Comparison of ENCODE assay signal across 10 cellular contexts in the genomic region with DNA sequence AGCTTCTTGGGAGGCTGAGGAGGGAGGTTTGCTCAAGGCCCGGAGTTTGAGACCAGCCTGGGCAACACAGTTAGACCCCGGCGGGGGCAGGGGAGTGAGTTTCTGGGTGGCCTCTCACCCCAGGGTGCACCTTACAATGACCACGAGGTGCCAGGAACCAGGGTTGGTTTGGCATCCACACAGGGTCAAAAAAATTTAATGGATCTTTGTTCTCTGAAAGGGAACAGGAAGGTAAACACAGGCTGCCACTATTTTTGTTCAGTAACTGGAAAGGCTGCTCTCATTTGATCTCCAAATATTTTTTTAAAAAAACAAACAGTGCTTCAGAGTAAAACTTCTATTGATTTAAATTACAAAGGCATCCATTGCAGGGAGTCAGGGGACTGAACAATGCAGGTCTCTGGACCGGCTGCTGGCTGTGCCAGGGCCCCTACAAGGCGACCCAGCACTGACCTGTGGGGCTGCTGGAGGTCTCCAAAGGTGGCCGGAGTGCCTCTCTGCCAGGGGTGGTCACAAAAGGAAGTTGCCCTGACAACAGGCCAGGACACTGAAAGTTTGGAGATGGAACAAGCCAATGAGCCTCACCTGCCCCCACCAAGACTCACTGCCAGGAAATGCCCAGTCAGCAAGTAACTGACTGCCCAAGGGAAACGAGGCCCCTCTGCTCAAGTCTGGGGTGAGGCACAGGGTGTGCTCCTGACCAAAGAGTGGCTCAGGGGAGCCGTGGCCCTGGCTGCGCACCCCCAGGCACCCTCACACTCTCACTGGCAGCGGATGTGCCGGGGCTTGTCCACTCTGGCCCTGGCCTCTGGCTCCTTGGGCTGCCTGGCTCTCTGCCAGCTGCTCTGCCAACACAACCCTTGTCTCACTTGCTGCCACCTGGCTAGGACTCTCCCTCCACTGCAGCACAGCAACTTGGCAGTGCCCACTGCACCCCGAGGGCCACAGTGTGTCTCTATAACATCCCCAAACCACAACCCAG. TPM values are rescaled to one million over a fixed set of nuclear protein-coding genes. Genes with fewer than 3 reads are reported as not detected.
DNase-seq lines count a peak whose midpoint lies in the region; ATAC-seq and TF ChIP-seq lines count a peak whose summit lies in the region.
"Had no signal": no experiment of that assay in that cellular context is flagged by ENCODE, and none has a peak within 500 bp of the region (broad histone marks: within the 10 kb centered on the region; RNA-seq: fewer than 3 reads in every experiment).

No MANE protein-coding gene starts in this region.

- ATAC-seq in PC-3 (peak; percentile 73), GM21381 (IDR thresholded peaks at IDR 0.05; ENCODE audit: unreplicated experiment) (no peak), GM21619 (IDR thresholded peaks at IDR 0.05; ENCODE audit: unreplicated experiment) (no peak)

- H2AFZ ChIP-seq in PC-3 (ENCODE audit: low read length) = no peak overlapping the region

- no peak for TF ChIP-seq CTCF in PC-3 (conservative IDR thresholded peaks at IDR 0.05; ENCODE audit: low read depth, low read length)
- no peak for TF ChIP-seq CTCF in esophagus squamous epithelium (IDR thresholded peaks at IDR 0.05)

- no peak overlapping the region for H3K9ac ChIP-seq in PC-3 (ENCODE audit: low read length)

- 34 to 49% methylated on average over 8 to 9 of the region's 13 CpGs for WGBS in esophagus squamous epithelium, 2 donors

- CTCF ChIA-PET in PC-3 (lab: Charles Lee) = interaction anchor here (0.6 to 1.1 kb wide), 3 partner anchors 15 to 137 kb away, joined by 4 to 10 read pairs (median 6); no protein-coding TSS in a partner anchor

- DNase-seq in D341Med (ENCODE audit: low spot score) (peak; percentile 23), PC-3 (no peak), esophagus squamous epithelium (lab: John Stamatoyannopoulos, UW) (no peak), pons (ENCODE audit: low spot score) (peak; percentile 45), epidermal melanocyte (ENCODE audit: insufficient read length, low spot score) (no peak), NCI-H128 (lab: John Stamatoyannopoulos, UW; ENCODE audit: unreplicated experiment) (no peak)
- DNase-seq: NCI-H187, small intestine had no signal

- no TSS peak for BruUV-seq in PC-3 (replicated peaks; lab: Mats Ljungman, UMichigan)

- H4K20me1 ChIP-seq in PC-3 (ENCODE audit: low read length) = no peaks in the 10 kb centered on the region

- no peaks in the 10 kb centered on the region for H3F3A ChIP-seq in PC-3 (ENCODE audit: low read length, unreplicated experiment)

- no peaks in the 10 kb centered on the region for H3K9me2 ChIP-seq in PC-3 (replicated peaks; ENCODE audit: low read length)

- peaks cover 11% of the 10 kb centered on the region for H3K4me1 ChIP-seq in PC-3 (ENCODE audit: insufficient read depth, low read length)
- peaks cover 0 to 38% (median 18%) of the 10 kb centered on the region in 3 donors for H3K4me1 ChIP-seq in esophagus squamous epithelium

- H3K27ac ChIP-seq in PC-3 (ENCODE audit: low read length) = peak overlapping the region; percentile 56
- peak overlapping the region; percentile 72 to 88 (median 77) for H3K27ac ChIP-seq in esophagus squamous epithelium

- H3K4me2 ChIP-seq in PC-3 (ENCODE audit: low read length) = no peak overlapping the region

- H3K27me3 ChIP-seq in PC-3 (ENCODE audit: low read length) = no peaks in the 10 kb centered on the region
- H3K27me3 ChIP-seq in esophagus squamous epithelium = no peaks in the 10 kb centered on the region

- H3K79me2 ChIP-seq in PC-3 (ENCODE audit: low read length) = no peaks in the 10 kb centered on the region

- no peak for TF ChIP-seq POLR2A in esophagus squamous epithelium (IDR thresholded peaks at IDR 0.05)

- intact Hi-C loops in PC-3 (cut with micrococcal nuclease) (loop anchor here (2.0 kb wide), 1 partner anchor 15 kb away; no protein-coding TSS in a partner anchor), esophagus squamous epithelium (cut with DNase I) (no loop called here)

- H3K4me3 ChIP-seq in PC-3 (ENCODE audit: low read length) (no peak overlapping the region), esophagus squamous epithelium (no peak overlapping the region)

- POLR2A ChIA-PET in PC-3 (lab: Charles Lee; ENCODE audit: unreplicated experiment) = interaction anchor here (0.6 kb wide), 1 partner anchor 286 kb away, joined by 4 read pairs; no protein-coding TSS in a partner anchor

- no peaks in the 10 kb centered on the region for H3K36me3 ChIP-seq in PC-3 (ENCODE audit: low read depth, low read length)
- peaks cover 9 to 91% (median 26%) of the 10 kb centered on the region in 3 donors for H3K36me3 ChIP-seq in esophagus squamous epithelium

- H3K9me3 ChIP-seq in PC-3 (ENCODE audit: low read length) (no peaks in the 10 kb centered on the region), esophagus squamous epithelium (no peaks in the 10 kb centered on the region)

RNA-seq across cellular contexts. Expression of gene ARFGAP3, which starts 51.8 kb away (rescaled TPM):
- 11.2 and 19.2 TPM in 2 replicates for total RNA-seq in PC-3 (2014; rRNA removed)
- total RNA-seq in esophagus squamous epithelium = 10 to 100 TPM; 27.3 to 35.1 (median 30.5) TPM

Comparison
In these comparisons a context has a peak if more than half of its experiments do, and no peak if none do; other contexts are left out.
1. DNase-seq: peak in D341Med (single experiment) and pons (single experiment); none in PC-3 (single experiment), esophagus squamous epithelium (single experiment), epidermal melanocyte (single experiment) and NCI-H128 (single experiment).